ENCODE assay signal across 36 cellular contexts in genomic region chr17:28219771-28220170, GRCh38.
"Had no signal": no experiment of that assay in that cellular context is flagged by ENCODE, and none has a peak within 500 bp of the region (broad histone marks: within the 10 kb centered on the region; RNA-seq: fewer than 3 reads in every experiment).

No MANE protein-coding gene starts in this region.

- FAIRE-seq: RCC 7860 had no signal

- H3K4me3 ChIP-seq: ascending aorta, cardiac muscle cell had no signal

- H3K4me1 ChIP-seq: ascending aorta had no signal

- H3K27ac ChIP-seq: ascending aorta, cardiac muscle cell, RWPE1, VCaP had no signal

- ATAC-seq: activated CD8-positive, alpha-beta T cell treated with anti-CD3 and anti-CD28 coated beads for 36 hours; activated T-cell treated with anti-CD3 and anti-CD28 coated beads, Interleukin-2, amount 50 U/mL, for 72 hours; activated T-helper 17 cell treated with anti-CD3 and anti-CD28 coated beads, Interleukin-2, amount 50 U/mL, for 72 hours; Right ventricle myocardium inferior; SK-N-SH treated with all-trans-retinoic acid at 6 μM for 48 hours had no signal

- H3K9me3 ChIP-seq: ascending aorta had no signal

- DNase-seq: activated B cell treated with CpG ODN at 0.5 μM for 24 hours; activated CD4-positive, alpha-beta T cell treated with anti-CD3 and anti-CD28 coated beads for 4 hours; activated CD4-positive, alpha-beta T cell treated with anti-CD3 and anti-CD28 coated beads, Interleukin-2, amount 50 U/mL, for 4 hours; activated CD4-positive, CD25-positive, alpha-beta regulatory T cell treated with anti-CD3 and anti-CD28 coated beads, Interleukin-2, amount 50 U/mL, for 72 hours; activated CD8-positive, alpha-beta T cell treated with anti-CD3 and anti-CD28 coated beads for 36 hours; activated effector memory CD4-positive, alpha-beta T cell treated with anti-CD3 and anti-CD28 coated beads, Interleukin-2, amount 50 U/mL, for 16 hours; activated naive CD4-positive, alpha-beta T cell; activated naive CD8-positive, alpha-beta T cell treated with anti-CD3 and anti-CD28 coated beads, Interleukin-2, amount 10 ng/mL, durations not matched to agents 7 days and 5 days; activated T-cell treated with anti-CD3 and anti-CD28 coated beads, Interleukin-2, amount 50 U/mL, for 1 hour; activated T-cell treated with anti-CD3 and anti-CD28 coated beads, Interleukin-2, amount 50 U/mL, for 72 hours; amygdala; Karpas-422; NCI-H1092 treated with DMSO at 0.1 percent for 48 hours; NCI-H1417; NCI-H146; NCI-H187; NCI-H2029 treated with DMSO at 0.1 percent for 48 hours; NCI-H2107; NCI-H226; NCI-H446 treated with DMSO at 0.1 percent for 48 hours; NCI-H524; NCI-H69; NCI-H82; SIG-M5; SW 1271; T-helper 1 cell; T-helper 2 cell; T-helper 9 cell had no signal
